21 cellular contexts compared by ENCODE assay signal in the genomic region with DNA sequence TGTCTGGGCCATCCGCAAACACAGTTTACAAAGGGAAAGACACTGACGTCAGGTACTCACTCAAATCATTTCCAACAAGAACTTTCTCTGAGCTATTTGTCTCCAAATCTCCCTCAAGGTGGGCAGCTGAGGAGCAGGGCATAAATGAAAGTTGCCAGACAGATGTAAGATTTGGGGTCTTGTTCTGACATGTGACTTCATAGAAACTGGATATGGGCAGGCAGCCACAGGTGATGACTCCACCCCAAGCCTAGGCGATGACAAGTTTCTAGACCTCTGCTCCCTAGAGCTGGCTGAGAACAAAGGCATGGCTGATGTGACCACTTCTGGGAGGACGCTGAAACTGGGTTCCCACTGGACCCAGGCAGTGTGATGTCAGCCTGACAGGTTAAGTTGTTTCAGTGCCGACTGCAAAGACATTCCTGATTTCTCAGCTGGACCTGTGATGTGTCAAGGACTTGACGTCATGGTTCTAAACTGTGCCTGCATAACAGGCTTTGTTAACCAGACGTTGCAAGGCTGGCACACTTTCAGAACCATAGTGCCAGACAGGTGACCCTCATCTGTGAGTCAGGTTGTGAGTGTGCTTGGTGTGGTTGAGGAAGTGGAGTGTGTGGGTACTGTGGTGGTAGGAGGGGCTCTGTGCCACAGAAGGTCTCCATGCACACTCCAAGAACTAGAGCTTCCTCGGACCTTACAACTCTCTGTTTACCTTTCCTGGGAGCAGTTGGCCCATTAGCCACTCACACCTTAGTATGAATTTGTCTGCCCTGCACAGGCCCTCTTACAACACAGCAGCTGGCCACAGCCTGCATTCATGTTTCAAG. TPM values are rescaled to one million over a fixed set of nuclear protein-coding genes. Genes with fewer than 3 reads are reported as not detected.
A peak's percentile ranks its signal among the peaks of the same experiment; 100 is the strongest.
DNase-seq lines count a peak whose midpoint lies in the region; ATAC-seq and TF ChIP-seq lines count a peak whose summit lies in the region.
"Had no signal": no experiment of that assay in that cellular context is flagged by ENCODE, and none has a peak within 500 bp of the region (broad histone marks: within the 10 kb centered on the region; RNA-seq: fewer than 3 reads in every experiment).

No MANE protein-coding gene starts in this region.

- H3K27ac Mint-ChIP-seq in activated CD4-positive, alpha-beta T cell treated with anti-CD3 and anti-CD28 coated beads, Interleukin-2, amount 10 ng/mL, durations not matched to agents 24 days and 14 days, result no peak overlapping the region
- H3K27ac Mint-ChIP-seq: CD4-positive, alpha-beta memory T cell; HFFc6; IgD-negative memory B cell had no signal

- H3K27me3 Mint-ChIP-seq in activated CD4-positive, alpha-beta T cell treated with anti-CD3 and anti-CD28 coated beads, Interleukin-2, amount 10 ng/mL, durations not matched to agents 24 days and 14 days, result peaks cover 6% of the 10 kb centered on the region

- CTCF ChIA-PET in GM10248 (lab: Yijun Ruan, JAX), result no interaction called here

- no peaks in the 10 kb centered on the region for H3K4me1 Mint-ChIP-seq in activated CD4-positive, alpha-beta T cell treated with anti-CD3 and anti-CD28 coated beads, Interleukin-2, amount 10 ng/mL, durations not matched to agents 24 days and 14 days
- H3K4me1 Mint-ChIP-seq: CD14-positive monocyte; CD4-positive, alpha-beta memory T cell; IgD-negative memory B cell had no signal

- intact Hi-C loops in activated CD4-positive, alpha-beta T cell treated with anti-CD3 and anti-CD28 coated beads, Interleukin-2, amount 10 ng/mL, durations not matched to agents 24 days and 14 days (cut with micrococcal nuclease), result no loop called here

- no peaks in the 10 kb centered on the region for H3K9me3 Mint-ChIP-seq in activated CD4-positive, alpha-beta T cell treated with anti-CD3 and anti-CD28 coated beads, Interleukin-2, amount 10 ng/mL, durations not matched to agents 24 days and 14 days

- DNase-seq in activated CD4-positive, alpha-beta T cell treated with anti-CD3 and anti-CD28 coated beads, Interleukin-2, amount 10 ng/mL, durations not matched to agents 24 days and 14 days, result peak; percentile 35
- no peak for DNase-seq in activated CD4-positive, alpha-beta T cell treated with anti-CD3 and anti-CD28 coated beads, Interleukin-2, amount 50 U/mL, for 1 hour
- DNase-seq in GM10248 (ENCODE audit: extremely low spot score), result peak; percentile 2
- DNase-seq in M059J (ENCODE audit: low read depth), result peak; percentile 35
- DNase-seq in fibroblast of the aortic adventitia (ENCODE audit: low read depth), result peak; percentile 12
- DNase-seq in DMS79 treated with DMSO at 0.1 percent for 48 hours (lab: John Stamatoyannopoulos, UW), result no peak
- DNase-seq in stimulated activated CD4-positive, alpha-beta T cell treated with anti-CD3 and anti-CD28 coated beads, Interleukin-2, amount 100 ng/mL, for 24 hours, result no peak
- DNase-seq: AML-193; CD4-positive, alpha-beta memory T cell; DMS153; DMS79; GF-D8; GOT3; HFFc6 had no signal

- TF ChIP-seq CTCF in GM10248 (IDR thresholded peaks at IDR 0.05; ENCODE audit: control extremely low read depth, extremely low read depth, low read depth, missing control alignments), result no peak
- TF ChIP-seq CTCF in fibroblast of the aortic adventitia (IDR thresholded peaks at IDR 0.05; ENCODE audit: insufficient read depth, low read length), result no peak

- no peak for ATAC-seq in activated CD4-positive, CD25-positive, alpha-beta regulatory T cell treated with anti-CD3 and anti-CD28 coated beads, Interleukin-2, amount 50 U/mL, for 24 hours
- ATAC-seq: A549, GM12878, HCT116 had no signal

- no peak overlapping the region for H3K4me3 ChIP-seq in fibroblast of the aortic adventitia (ENCODE audit: low read depth, low read length)
- H3K4me3 ChIP-seq: A549, BLaER1, GM12878 had no signal

- POLR2A ChIA-PET in GM10248 (lab: Yijun Ruan, JAX), result no interaction called here

- H3K36me3 Mint-ChIP-seq in activated CD4-positive, alpha-beta T cell treated with anti-CD3 and anti-CD28 coated beads, Interleukin-2, amount 10 ng/mL, durations not matched to agents 24 days and 14 days (ENCODE audit: low read depth), result no peaks in the 10 kb centered on the region
- H3K36me3 Mint-ChIP-seq: CD14-positive monocyte; CD4-positive, alpha-beta memory T cell; IgD-negative memory B cell had no signal

- H3K4me3 Mint-ChIP-seq in activated CD4-positive, alpha-beta T cell treated with anti-CD3 and anti-CD28 coated beads, Interleukin-2, amount 10 ng/mL, durations not matched to agents 24 days and 14 days, result no peak overlapping the region
- H3K4me3 Mint-ChIP-seq: CD14-positive monocyte; CD4-positive, alpha-beta memory T cell; HFFc6; IgD-negative memory B cell had no signal

RNA-seq across cellular contexts. Expression of a gene that starts 39.9 kb away (rescaled TPM):
- not detected in 2 replicates for total RNA-seq in activated CD4-positive, alpha-beta T cell treated with anti-CD3 and anti-CD28 coated beads, Interleukin-2, amount 10 ng/mL, durations not matched to agents 24 days and 14 days
- total RNA-seq in M059J (2014; rRNA removed; shearing (Covaris generic)), result not detected in 2 replicates
- 5.2 and 14.7 TPM in 2 replicates for total RNA-seq in fibroblast of the aortic adventitia (ENCODE audit: low replicate concordance)
- total RNA-seq: CD4-positive, alpha-beta memory T cell; GM12878 had no signal

Comparison
In these comparisons a context has a peak if more than half of its experiments do, and no peak if none do; other contexts are left out.
1. DNase-seq: peak in activated CD4-positive, alpha-beta T cell treated with anti-CD3 and anti-CD28 coated beads, Interleukin-2, amount 10 ng/mL, durations not matched to agents 24 days and 14 days (single experiment), GM10248 (single experiment), M059J (single experiment) and fibroblast of the aortic adventitia (single experiment); none in activated CD4-positive, alpha-beta T cell treated with anti-CD3 and anti-CD28 coated beads, Interleukin-2, amount 50 U/mL, for 1 hour (single experiment), DMS79 treated with DMSO at 0.1 percent for 48 hours (single experiment) and stimulated activated CD4-positive, alpha-beta T cell treated with anti-CD3 and anti-CD28 coated beads, Interleukin-2, amount 100 ng/mL, for 24 hours (0 of 2).